ENCODE assay signal across 1 cellular context in genomic region chr11:63250162-63251050, GRCh38.
TF ChIP-seq lines count a peak whose summit lies in the region.

No MANE protein-coding gene starts in this region.

TF ChIP-seq in HepG2, 621 proteins besides CTCF, POLR2A, EP300 and RAD21 (continued from another document and continues in another):
- no peak for TF ChIP-seq PBX2 (CRISPR knock-in tag; IDR thresholded peaks at IDR 0.05)
- TF ChIP-seq IKZF4 (CRISPR knock-in tag; IDR thresholded peaks at IDR 0.05; ENCODE audit: borderline replicate concordance, low read depth, not compliant biosample characterization): no peak
- TF ChIP-seq MTA3 (CRISPR knock-in tag; IDR thresholded peaks at IDR 0.05): no peak
- TF ChIP-seq ZFP90 (CRISPR knock-in tag; IDR thresholded peaks at IDR 0.05; ENCODE audit: borderline replicate concordance): no peak
- peak; percentile 94 for TF ChIP-seq SOX5 (CRISPR knock-in tag; IDR thresholded peaks at IDR 0.05; ENCODE audit: borderline replicate concordance)
- TF ChIP-seq AHR (CRISPR knock-in tag; IDR thresholded peaks at IDR 0.05): no peak
- peak; percentile 74 for TF ChIP-seq GATAD1 (CRISPR knock-in tag; IDR thresholded peaks at IDR 0.05)
- TF ChIP-seq CBFB (CRISPR knock-in tag; IDR thresholded peaks at IDR 0.05): no peak
- peak; percentile 86 for TF ChIP-seq FOXA1 (IDR thresholded peaks at IDR 0.05)
- peak; percentile 98 for TF ChIP-seq FOXA1 (CRISPR knock-in tag; IDR thresholded peaks at IDR 0.05)
- TF ChIP-seq SP2 (CRISPR knock-in tag; IDR thresholded peaks at IDR 0.05): no peak
- TF ChIP-seq ZNF337 (CRISPR knock-in tag; IDR thresholded peaks at IDR 0.05; ENCODE audit: borderline replicate concordance, low read depth): no peak
- peak; percentile 96 for TF ChIP-seq KDM4B (CRISPR knock-in tag; IDR thresholded peaks at IDR 0.05)
- no peak for TF ChIP-seq ZNF121 (CRISPR knock-in tag; IDR thresholded peaks at IDR 0.05)
- TF ChIP-seq ZNF224 (CRISPR knock-in tag; IDR thresholded peaks at IDR 0.05): no peak
- TF ChIP-seq ZNF574 (CRISPR knock-in tag; IDR thresholded peaks at IDR 0.05): no peak
- TF ChIP-seq ARNT (IDR thresholded peaks at IDR 0.05): no peak
- TF ChIP-seq NFE2L1 (CRISPR knock-in tag; IDR thresholded peaks at IDR 0.05; ENCODE audit: borderline replicate concordance): no peak
- TF ChIP-seq TEF (CRISPR knock-in tag; IDR thresholded peaks at IDR 0.05): no peak
- no peak for TF ChIP-seq E2F5 (CRISPR knock-in tag; conservative IDR thresholded peaks at IDR 0.05)
- no peak for TF ChIP-seq ZFP37 (CRISPR knock-in tag; IDR thresholded peaks at IDR 0.05; ENCODE audit: borderline replicate concordance)
- peak; percentile 100 for TF ChIP-seq HMG20A (CRISPR knock-in tag; IDR thresholded peaks at IDR 0.05; ENCODE audit: borderline replicate concordance)
- TF ChIP-seq MTF2 (CRISPR knock-in tag; IDR thresholded peaks at IDR 0.05; ENCODE audit: borderline replicate concordance): no peak
- no peak for TF ChIP-seq ZXDC (CRISPR knock-in tag; IDR thresholded peaks at IDR 0.05)
- no peak for TF ChIP-seq ZBTB4 (CRISPR knock-in tag; IDR thresholded peaks at IDR 0.05; ENCODE audit: borderline replicate concordance)
- TF ChIP-seq BATF2 (CRISPR knock-in tag; IDR thresholded peaks at IDR 0.05): no peak
- no peak for TF ChIP-seq USF2 (IDR thresholded peaks at IDR 0.05; ENCODE audit: low read depth, low read length)
- TF ChIP-seq USF2 (CRISPR knock-in tag; IDR thresholded peaks at IDR 0.05; ENCODE audit: borderline replicate concordance): no peak
- TF ChIP-seq GFI1 (CRISPR knock-in tag; IDR thresholded peaks at IDR 0.05; ENCODE audit: borderline replicate concordance): peak; percentile 81; the same call in 1 of the 2 replicates
- peak; percentile 81 for TF ChIP-seq HMG20B (CRISPR knock-in tag; conservative IDR thresholded peaks at IDR 0.05)
- TF ChIP-seq MLXIP (CRISPR knock-in tag; IDR thresholded peaks at IDR 0.05; ENCODE audit: borderline replicate concordance): no peak
- TF ChIP-seq TIGD3 (CRISPR knock-in tag; IDR thresholded peaks at IDR 0.05; ENCODE audit: borderline replicate concordance): no peak
- TF ChIP-seq ZNF234 (CRISPR knock-in tag; conservative IDR thresholded peaks at IDR 0.05): no peak
- no peak for TF ChIP-seq ZSCAN21 (CRISPR knock-in tag; IDR thresholded peaks at IDR 0.05; ENCODE audit: borderline replicate concordance)
- peak; percentile 98 for TF ChIP-seq NCOR1 (IDR thresholded peaks at IDR 0.05; ENCODE audit: borderline replicate concordance, low read length)
- no peak for TF ChIP-seq HIVEP1 (CRISPR knock-in tag; IDR thresholded peaks at IDR 0.05)
- no peak for TF ChIP-seq ZFY (CRISPR knock-in tag; IDR thresholded peaks at IDR 0.05)
- TF ChIP-seq ZIK1 (CRISPR knock-in tag; IDR thresholded peaks at IDR 0.05; ENCODE audit: borderline replicate concordance, low read depth): no peak
- TF ChIP-seq TAF1 (CRISPR knock-in tag; IDR thresholded peaks at IDR 0.05): no peak
- TF ChIP-seq MLX (CRISPR knock-in tag; IDR thresholded peaks at IDR 0.05): peak; percentile 97
- no peak for TF ChIP-seq ZNF891 (CRISPR knock-in tag; IDR thresholded peaks at IDR 0.05)
- no peak for TF ChIP-seq ZFP41 (CRISPR knock-in tag; IDR thresholded peaks at IDR 0.05; ENCODE audit: borderline replicate concordance)
